In genomic region chr10:63083904-63084689, GRCh38 we compare ENCODE assay signal across 8 cellular contexts. TPM values are rescaled to one million over a fixed set of nuclear protein-coding genes. Genes with fewer than 3 reads are reported as not detected.
DNase-seq lines count a peak whose midpoint lies in the region; ATAC-seq, FAIRE-seq and TF ChIP-seq lines count a peak whose summit lies in the region.

No MANE protein-coding gene starts in this region.

- no peaks in the 10 kb centered on the region for H4K20me1 ChIP-seq in H1 (replicated peaks in 1 of 2; ENCODE audit: control insufficient read depth in 1 of 2, insufficient read depth in 2 of 2, low read length in 2 of 2)

- no peaks in the 10 kb centered on the region for H3K79me2 ChIP-seq in H1 (ENCODE audit: control insufficient read depth in 1 of 2, insufficient read depth in 2 of 2, low read length in 2 of 2)

- no peaks in the 10 kb centered on the region for H3K9me3 ChIP-seq in AG04450 (ENCODE audit: control insufficient read depth, insufficient read depth, low read length)
- no peaks in the 10 kb centered on the region for H3K9me3 ChIP-seq in H1 (ENCODE audit: insufficient read depth in 2 of 2, low read depth in 1 of 2, low read length in 1 of 2)

- 33% methylated on average over 7 of the region's 7 CpGs; no CpG with 5 or more reads in 1 of the 2 experiments for WGBS in H1 (ENCODE audit: extremely low coverage in 1 of 2, insufficient coverage in 1 of 2, insufficient read length in 1 of 2, insufficient replicate concordance in 2 of 2, low coverage in 1 of 2, low lambda C conversion rate in 2 of 2, missing lambda C conversion rate in 1 of 2), 2 experiments

- FAIRE-seq in GM18507 (lab: Jason Lieb, UNC) = peak; percentile 81
- FAIRE-seq in H1 (lab: Jason Lieb, UNC) = peak; percentile 87

- H2BK120ac ChIP-seq in H1 (replicated peaks; ENCODE audit: low read depth, low read length) = no peak overlapping the region

- no peaks in the 10 kb centered on the region for H3K23me2 ChIP-seq in H1 (ENCODE audit: low read depth, low read length)

- TF ChIP-seq CTCF in AG04450 (IDR thresholded peaks at IDR 0.05; ENCODE audit: low read depth, low read length) (peak; percentile 70), activated B cell treated with CpG ODN at 0.5 μM for 24 hours (IDR thresholded peaks at IDR 0.05) (peak; percentile 53), H1 (IDR thresholded peaks at IDR 0.05; ENCODE audit: control extremely low read depth in 1 of 3, insufficient read depth in 1 of 3, low read depth in 1 of 3, low read length in 3 of 3) (peak in 2 of 3 experiments; percentile 74 to 75; a peak in 3 of 4 replicates)

- TF ChIP-seq POLR2A in H1 (IDR thresholded peaks at IDR 0.05; ENCODE audit: control extremely low read depth in 1 of 2, low read depth in 2 of 2, low read length in 2 of 2) = no peak

- ATAC-seq in HG03103 (IDR thresholded peaks at IDR 0.05; ENCODE audit: low read depth, unreplicated experiment) = peak; percentile 85
- peak; percentile 77 for ATAC-seq in activated B cell treated with CpG ODN at 0.5 μM for 24 hours (ENCODE audit: low read depth)

- H3K36me3 Mint-ChIP-seq in activated B cell treated with CpG ODN at 0.5 μM for 24 hours (ENCODE audit: low read depth) = no peaks in the 10 kb centered on the region

- H3K4ac ChIP-seq in H1 (replicated peaks; ENCODE audit: insufficient read length, low read depth, low read length) = no peak overlapping the region

- H3K36me3 ChIP-seq in H1 (ENCODE audit: control insufficient read depth in 2 of 4, insufficient read depth in 4 of 4, low read length in 3 of 4) = no peaks in the 10 kb centered on the region

- H3K27me3 Mint-ChIP-seq in activated B cell treated with CpG ODN at 0.5 μM for 24 hours = peaks cover 9% of the 10 kb centered on the region

- peaks cover 2% of the 10 kb centered on the region for H3K27me3 ChIP-seq in AG04450 (ENCODE audit: control insufficient read depth, insufficient read depth, low read length)
- no peaks in the 10 kb centered on the region for H3K27me3 ChIP-seq in H1 (replicated peaks in 1 of 4; ENCODE audit: control insufficient read depth in 3 of 4, extremely low read depth in 1 of 4, insufficient read depth in 3 of 4, low read length in 3 of 4)

- H4K5ac ChIP-seq in H1 (ENCODE audit: insufficient read length, low read depth, low read length) = no peak overlapping the region

- H3K9ac ChIP-seq in H1 (replicated peaks in 1 of 4; ENCODE audit: extremely low read depth in 1 of 4, low read depth in 3 of 4, low read length in 3 of 4) = no peak overlapping the region

- no peak overlapping the region for H2BK5ac ChIP-seq in H1 (ENCODE audit: low read depth, low read length)

- no peak overlapping the region for H3K27ac Mint-ChIP-seq in activated B cell treated with CpG ODN at 0.5 μM for 24 hours

- H3K14ac ChIP-seq in H1 (ENCODE audit: insufficient read length) = no peak overlapping the region

- CTCF ChIA-PET in AG04450 (lab: Charles Lee) = interaction anchor here (0.6 to 3.3 kb wide), 14 partner anchors 10 to 819 kb away, joined by 3 to 19 read pairs (median 4); partner anchors contain the start of gene RTKN2
- CTCF ChIA-PET in activated B cell treated with CpG ODN at 0.5 μM for 24 hours (lab: Charles Lee) = interaction anchor here (0.6 to 3.9 kb wide), 21 partner anchors 9 to 1044 kb away, joined by 3 to 41 read pairs (median 5); no protein-coding TSS in a partner anchor
- CTCF ChIA-PET in H1 (lab: Charles Lee; ENCODE audit: partially characterized antibody) = interaction anchor here (0.7 to 3.6 kb wide), 39 partner anchors 9 to 1059 kb away, joined by 3 to 19 read pairs (median 3); partner anchors contain the start of gene NRBF2

- H3K23ac ChIP-seq in H1 (ENCODE audit: insufficient read length) = no peak overlapping the region

- TF ChIP-seq EP300 in H1 (IDR thresholded peaks at IDR 0.05; ENCODE audit: borderline replicate concordance in 1 of 2, low read depth in 2 of 2, low read length in 2 of 2) = no peak

- POLR2A ChIA-PET in AG04450 (lab: Yijun Ruan, JAX) = interaction anchor here (1.3 kb wide), 1 partner anchor 49 kb away, joined by 3 read pairs; the partner anchor contains the start of gene NRBF2
- POLR2A ChIA-PET in activated B cell treated with CpG ODN at 0.5 μM for 24 hours (lab: Charles Lee) = interaction anchor here (0.6 kb wide), 1 partner anchor 965 kb away, joined by 4 read pairs; no protein-coding TSS in a partner anchor
- POLR2A ChIA-PET in H1 (lab: Charles Lee; ENCODE audit: partially characterized antibody) = interaction anchor here (1.2 kb wide), 1 partner anchor 476 kb away, joined by 3 read pairs; no protein-coding TSS in a partner anchor

- H3K4me3 ChIP-seq in AG04450 (ENCODE audit: low read depth, low read length) = no peak overlapping the region
- no peak overlapping the region for H3K4me3 ChIP-seq in H1 (ENCODE audit: extremely low read depth in 1 of 4, insufficient read depth in 2 of 4, low read depth in 3 of 4, low read length in 4 of 4)

- no peak overlapping the region for H2BK12ac ChIP-seq in H1 (ENCODE audit: low read depth, low read length)

- DNase-seq in AG04450 (ENCODE audit: low read depth, low spot score) (peak; percentile 61), GM18507 (ENCODE audit: extremely low spot score, insufficient read length, low read depth) (peak; percentile 7), NCI-H345 (lab: John Stamatoyannopoulos, UW) (peak; percentile 55), activated B cell treated with CpG ODN at 0.5 μM for 24 hours (no peak), H1 (ENCODE audit: low read depth in 1 of 2, low spot score in 2 of 2) (peak in 1 of 2 experiments; percentile 19), medulla oblongata (ENCODE audit: extremely low spot score) (peak; percentile 93)
- DNase-seq in stimulated activated CD8-positive, alpha-beta memory T cell treated with anti-CD3 and anti-CD28 coated beads, Interleukin-4, amount 100 ng/mL, for 48 hours = peak; percentile 47

- H2AK5ac ChIP-seq in H1 (ENCODE audit: low read depth, low read length) = no peak overlapping the region

- no peak overlapping the region for H4K8ac ChIP-seq in H1 (ENCODE audit: extremely low read depth, insufficient read depth, low read length)

- no peak overlapping the region for H3K27ac ChIP-seq in AG04450 (ENCODE audit: low read depth, low read length)
- H3K27ac ChIP-seq in H1 (ENCODE audit: low read depth, low read length) = no peak overlapping the region

- no peaks in the 10 kb centered on the region for H3K4me1 ChIP-seq in H1 (replicated peaks in 1 of 4; ENCODE audit: control insufficient read depth in 3 of 4, insufficient read depth in 4 of 4, low read length in 3 of 4)

- no peak overlapping the region for H2BK20ac ChIP-seq in H1 (ENCODE audit: low read length)

- no peak overlapping the region for H3K56ac ChIP-seq in H1 (replicated peaks; ENCODE audit: insufficient read length, low read depth, low read length)

- no peak overlapping the region for H4K91ac ChIP-seq in H1 (replicated peaks; ENCODE audit: insufficient read length, low read length)

- no peak overlapping the region for H2AFZ ChIP-seq in H1 (ENCODE audit: low read length)

- no peaks in the 10 kb centered on the region for H3K4me1 Mint-ChIP-seq in activated B cell treated with CpG ODN at 0.5 μM for 24 hours

- H2BK15ac ChIP-seq in H1 (ENCODE audit: low read length) = no peak overlapping the region

- peak; percentile 92 to 94 for TF ChIP-seq RAD21 in H1 (IDR thresholded peaks at IDR 0.05 in 1 of 2, conservative IDR thresholded peaks at IDR 0.05 in 1 of 2; ENCODE audit: low read depth in 2 of 2, low read length in 2 of 2)

- no peak overlapping the region for H3K4me2 ChIP-seq in H1 (ENCODE audit: insufficient read depth in 1 of 2, low read depth in 2 of 2, low read length in 2 of 2)

- H3K9me3 Mint-ChIP-seq in activated B cell treated with CpG ODN at 0.5 μM for 24 hours = no peaks in the 10 kb centered on the region

- no peak overlapping the region for H3K18ac ChIP-seq in H1 (ENCODE audit: extremely low read depth, low read length)

- H3K79me1 ChIP-seq in H1 (ENCODE audit: low read depth, low read length) = no peaks in the 10 kb centered on the region

- intact Hi-C loops in activated B cell treated with CpG ODN at 0.5 μM for 24 hours (cut with micrococcal nuclease) = loop anchor here (1.0 to 2.0 kb wide), 9 partner anchors 75 to 1046 kb away; no protein-coding TSS in a partner anchor

- H3K4me3 Mint-ChIP-seq in activated B cell treated with CpG ODN at 0.5 μM for 24 hours = no peak overlapping the region

TF ChIP-seq in H1, 55 proteins besides CTCF, POLR2A, EP300 and RAD21:
- TF ChIP-seq TAF1 (IDR thresholded peaks at IDR 0.05; ENCODE audit: low read depth, low read length) (no peak), MAX (IDR thresholded peaks at IDR 0.05) (no peak), TAF7 (optimal IDR thresholded peaks at IDR 0.05; ENCODE audit: borderline replicate concordance, low read depth, low read length) (no peak), EZH2 (IDR thresholded peaks at IDR 0.05; ENCODE audit: low read depth, low read length, severe bottlenecking) (no peak), CEBPB (IDR thresholded peaks at IDR 0.05; ENCODE audit: low read depth, low read length) (peak; percentile 25; the same call in 1 of the 2 replicates), TEAD4 (IDR thresholded peaks at IDR 0.05; ENCODE audit: low read depth, low read length) (no peak), SRF (IDR thresholded peaks at IDR 0.05; ENCODE audit: low read depth, low read length) (no peak), YY1 (IDR thresholded peaks at IDR 0.05; ENCODE audit: low read depth, low read length) (no peak)

RNA-seq across cellular contexts. Expression of gene NRBF2, which starts 49.0 kb away (rescaled TPM):
- polyA plus RNA-seq in AG04450 (2011; rRNA removed) (27.7 and 34.5 TPM in 2 replicates), H1 (2011; rRNA removed) (6.3 and 11.0 TPM in 2 replicates)
- polyA minus RNA-seq in AG04450 (2011; rRNA and poly(A)+ RNA removed) = 13.0 and 16.0 TPM in 2 replicates
- 23.8 and 26.9 TPM in 2 replicates for total RNA-seq in activated B cell treated with CpG ODN at 0.5 μM for 24 hours
- 29.9 and 30.0 TPM in 2 replicates for total RNA-seq in H1 (2021; fragmentation: NEBNext Ultra II Directional; extraction: Animal tissue kit (Norgen Biotek cat#: 25700))
- polyA plus RNA-seq in H1 (2011; cell fraction: cytosol; rRNA removed) = 13.3 TPM
- 6.4 TPM for polyA plus RNA-seq in H1 (2011; cell fraction: nucleus; rRNA removed)
- polyA plus RNA-seq in H1 (2012, experiment 1 of 2) = 18.2 to 24.5 TPM (median 20.8 TPM) in 4 replicates
- 5.7 TPM for polyA plus RNA-seq in H1 (2012, experiment 2 of 2)
- polyA plus RNA-seq in H1 (2013, experiment 1 of 2) = 33.3 TPM
- 32.9 TPM for polyA plus RNA-seq in H1 (2013, experiment 2 of 2)
- 8.8 and 12.6 TPM in 2 replicates for polyA minus RNA-seq in H1 (2011; rRNA and poly(A)+ RNA removed)
- 11.6 TPM for polyA minus RNA-seq in H1 (2011; cell fraction: cytosol; rRNA and poly(A)+ RNA removed)
- 13.5 TPM for polyA minus RNA-seq in H1 (2011; cell fraction: nucleus; rRNA and poly(A)+ RNA removed)
